Comparison of ENCODE assay signal across 8 cellular contexts in genomic region chr19:38315657-38316476, GRCh38. TPM values are rescaled to one million over a fixed set of nuclear protein-coding genes. Genes with fewer than 3 reads are reported as not detected.
DNase-seq lines count a peak whose midpoint lies in the region; ATAC-seq, FAIRE-seq and TF ChIP-seq lines count a peak whose summit lies in the region.

YIF1B (minus strand) TSS chr19:38315947; CDS start chr19:38315917, 30 bp downstream.

- H3K27me3 ChIP-seq in parathyroid adenoma (ENCODE audit: control insufficient read depth, insufficient read depth, low read length) (no peaks in the 10 kb centered on the region), tibial artery (no peaks in the 10 kb centered on the region)

- H3K9me3 ChIP-seq in parathyroid adenoma (ENCODE audit: control insufficient read depth, low read length) (no peaks in the 10 kb centered on the region), tibial artery (no peaks in the 10 kb centered on the region)

- H3K4me3 ChIP-seq in parathyroid adenoma (ENCODE audit: low read depth, low read length) (peak within 1 kb of the TSS; percentile 68), tibial artery (peak within 1 kb of the TSS; percentile 49 to 66)

- H3K27ac Mint-ChIP-seq in activated naive CD8-positive, alpha-beta T cell treated with anti-CD3 and anti-CD28 coated beads, Interleukin-2, amount 50 U/mL, for 24 hours, result peak within 1 kb of the TSS; percentile 91

- H3K27me3 Mint-ChIP-seq in activated naive CD8-positive, alpha-beta T cell treated with anti-CD3 and anti-CD28 coated beads, Interleukin-2, amount 50 U/mL, for 24 hours, result peaks cover 1% of the 10 kb centered on the region

- H3K36me3 Mint-ChIP-seq in activated naive CD8-positive, alpha-beta T cell treated with anti-CD3 and anti-CD28 coated beads, Interleukin-2, amount 50 U/mL, for 24 hours (ENCODE audit: low read depth), result peaks cover 2% of the 10 kb centered on the region

- H3K9ac ChIP-seq in parathyroid adenoma, result no peak within 1 kb of the TSS

- TF ChIP-seq CTCF in parathyroid adenoma (IDR thresholded peaks at IDR 0.05) (no peak), tibial artery (IDR thresholded peaks at IDR 0.05) (no peak)

- H3K36me3 ChIP-seq in parathyroid adenoma (ENCODE audit: control insufficient read depth, insufficient read depth, low read length), result no peaks in the 10 kb centered on the region
- H3K36me3 ChIP-seq in tibial artery, result peaks cover 0 to under 1% (median 0%) of the 10 kb centered on the region in 3 donors

- peak; percentile 85 for ATAC-seq in HG02840 (IDR thresholded peaks at IDR 0.05; ENCODE audit: low FRiP score, unreplicated experiment)
- ATAC-seq in activated naive CD8-positive, alpha-beta T cell treated with anti-CD3 and anti-CD28 coated beads, Interleukin-2, amount 50 U/mL, for 24 hours, result peak; percentile 94
- ATAC-seq in Right ventricle myocardium superior (ENCODE audit: poor library complexity), result peak; percentile 96

- no peaks in the 10 kb centered on the region for H3K9me3 Mint-ChIP-seq in activated naive CD8-positive, alpha-beta T cell treated with anti-CD3 and anti-CD28 coated beads, Interleukin-2, amount 50 U/mL, for 24 hours

- intact Hi-C loops in Right ventricle myocardium superior (cut with DNase I) (loop anchor here (5.0 kb wide), 2 partner anchors 39 to 54 kb away; partner anchors contain the start of gene SPINT2), tibial artery (cut with DNase I; ENCODE audit: low total_unique reads) (loop anchor here (10.0 kb wide), 1 partner anchor 51 kb away; the partner anchor contains the start of gene SPINT2)

- no peaks in the 10 kb centered on the region for H3K4me1 ChIP-seq in parathyroid adenoma
- H3K4me1 ChIP-seq in tibial artery, result peaks cover 7 to 31% (median 22%) of the 10 kb centered on the region in 4 donors

- TF ChIP-seq POLR2A in GM12892 (IDR thresholded peaks at IDR 0.05; ENCODE audit: low read depth, low read length), result no peak; the same call in 1 of the 2 replicates

- peak within 1 kb of the TSS; percentile 98 for H2AFZ ChIP-seq in parathyroid adenoma

- peak; percentile 97 for FAIRE-seq in GM12892 (lab: Jason Lieb, UNC)

- H3K27ac ChIP-seq in parathyroid adenoma (peak within 1 kb of the TSS; percentile 79), tibial artery (peak within 1 kb of the TSS; percentile 73 to 76)

- peak within 1 kb of the TSS; percentile 95 for H3K4me3 Mint-ChIP-seq in activated naive CD8-positive, alpha-beta T cell treated with anti-CD3 and anti-CD28 coated beads, Interleukin-2, amount 50 U/mL, for 24 hours

- H3K79me2 ChIP-seq in parathyroid adenoma, result no peaks in the 10 kb centered on the region

- H3K4me1 Mint-ChIP-seq in activated naive CD8-positive, alpha-beta T cell treated with anti-CD3 and anti-CD28 coated beads, Interleukin-2, amount 50 U/mL, for 24 hours, result peaks cover 46% of the 10 kb centered on the region

- H3K4me2 ChIP-seq in parathyroid adenoma (ENCODE audit: low read length), result peak within 1 kb of the TSS; percentile 86

- DNase-seq in GM12892 (ENCODE audit: insufficient read length), result peak; percentile 96
- DNase-seq in NCI-H1436 (lab: John Stamatoyannopoulos, UW), result peak; percentile 97
- DNase-seq in SW480 (ENCODE audit: low spot score), result peak; percentile 99
- peak; percentile 94 for DNase-seq in activated naive CD8-positive, alpha-beta T cell treated with anti-CD3 and anti-CD28 coated beads, Interleukin-2, amount 50 U/mL, for 24 hours
- DNase-seq in Right ventricle myocardium superior, result peak; percentile 98
- DNase-seq in tibial artery, result peak; percentile 98 to 99

RNA-seq across cellular contexts. Expression of gene YIF1B, which starts in this region (rescaled TPM):
- 24.5 TPM for polyA plus RNA-seq in GM12892 (2012; ENCODE audit: missing spikeins)
- total RNA-seq in Right ventricle myocardium superior, result 31.3 TPM

Comparison
In these comparisons a context has a peak if more than half of its experiments do, and no peak if none do; other contexts are left out.
1. Peak in every context shown above with its lines: DNase-seq, ATAC-seq, H3K4me3 ChIP-seq and H3K27ac ChIP-seq.